Comparison of ENCODE assay signal across 1 cellular context in genomic region chr15:42911058-42911592, GRCh38.
TF ChIP-seq lines count a peak whose summit lies in the region.

No MANE protein-coding gene starts in this region.

TF ChIP-seq in IMR-90, 13 proteins besides CTCF, POLR2A, EP300 and RAD21:
- TF ChIP-seq SMC3 (IDR thresholded peaks at IDR 0.05; ENCODE audit: low read depth, low read length) (no peak), CEBPB (IDR thresholded peaks at IDR 0.05; ENCODE audit: low read depth, low read length) (peak; percentile 61; the same call in 1 of the 2 replicates), BHLHE40 (IDR thresholded peaks at IDR 0.05; ENCODE audit: low read depth, low read length) (no peak)
